Comparison of ENCODE assay signal across 20 cellular contexts in the genomic region with DNA sequence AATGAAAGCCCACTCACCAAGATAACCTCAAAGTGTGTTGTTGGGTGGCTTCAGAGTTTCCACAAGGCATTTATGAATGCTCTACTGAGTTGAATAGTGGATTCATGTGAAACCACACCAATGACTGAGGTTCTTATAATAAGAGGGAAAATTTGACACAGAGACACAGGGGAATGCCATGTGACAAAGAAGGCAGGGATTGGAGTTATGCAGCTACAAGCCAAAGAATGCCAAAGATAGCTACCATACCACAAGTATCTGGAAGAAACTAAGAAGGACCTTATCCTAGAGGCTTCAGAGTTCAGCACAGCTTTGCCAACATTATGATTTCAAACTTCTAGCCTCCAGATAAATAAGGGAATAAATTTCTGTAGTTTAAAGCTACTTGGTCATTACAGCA.
DNase-seq lines count a peak whose midpoint lies in the region; ATAC-seq and TF ChIP-seq lines count a peak whose summit lies in the region.
"Had no signal": no experiment of that assay in that cellular context is flagged by ENCODE, and none has a peak within 500 bp of the region (broad histone marks: within the 10 kb centered on the region; RNA-seq: fewer than 3 reads in every experiment).

No MANE protein-coding gene starts in this region.

- intact Hi-C loops in Right ventricle myocardium inferior (cut with DNase I), result no loop called here
- intact Hi-C loops in right cardiac atrium (cut with DNase I), result no loop called here

- H3K4me3 Mint-ChIP-seq in activated naive CD8-positive, alpha-beta T cell treated with anti-CD3 and anti-CD28 coated beads, Interleukin-2, amount 50 U/mL, for 24 hours, result no peak overlapping the region
- H3K4me3 Mint-ChIP-seq: B cell; CD4-positive, alpha-beta T cell; H9 had no signal

- ATAC-seq in Right ventricle myocardium inferior, result peak; percentile 70
- ATAC-seq in right cardiac atrium, result no peak
- no peak for ATAC-seq in HG03469 (IDR thresholded peaks at IDR 0.05; ENCODE audit: unreplicated experiment)
- ATAC-seq in activated naive CD8-positive, alpha-beta T cell treated with anti-CD3 and anti-CD28 coated beads, Interleukin-2, amount 50 U/mL, for 24 hours, result no peak

- TF ChIP-seq CTCF in choroid plexus epithelial cell (conservative IDR thresholded peaks at IDR 0.05; ENCODE audit: low read depth, low read length) (no peak), retinal pigment epithelial cell (conservative IDR thresholded peaks at IDR 0.05; ENCODE audit: low read depth, low read length) (no peak)

- H3K4me3 ChIP-seq in right cardiac atrium (ENCODE audit: low read length) (no peak overlapping the region), choroid plexus epithelial cell (ENCODE audit: low read depth, low read length) (no peak overlapping the region), retinal pigment epithelial cell (ENCODE audit: low read length) (no peak overlapping the region)
- H3K4me3 ChIP-seq: PC-9 had no signal

- H3K27ac ChIP-seq in right cardiac atrium (ENCODE audit: low read length), result no peak overlapping the region
- H3K27ac ChIP-seq: 22Rv1, PC-9 had no signal

- H3K36me3 Mint-ChIP-seq in activated naive CD8-positive, alpha-beta T cell treated with anti-CD3 and anti-CD28 coated beads, Interleukin-2, amount 50 U/mL, for 24 hours (ENCODE audit: low read depth), result no peaks in the 10 kb centered on the region

- peaks cover 4% of the 10 kb centered on the region for H3K9me3 Mint-ChIP-seq in activated naive CD8-positive, alpha-beta T cell treated with anti-CD3 and anti-CD28 coated beads, Interleukin-2, amount 50 U/mL, for 24 hours
- H3K9me3 Mint-ChIP-seq: H9 had no signal

- no peak overlapping the region for H3K27ac Mint-ChIP-seq in activated naive CD8-positive, alpha-beta T cell treated with anti-CD3 and anti-CD28 coated beads, Interleukin-2, amount 50 U/mL, for 24 hours
- H3K27ac Mint-ChIP-seq: B cell; CD4-positive, alpha-beta T cell; H9 had no signal

- H3K27me3 Mint-ChIP-seq in activated naive CD8-positive, alpha-beta T cell treated with anti-CD3 and anti-CD28 coated beads, Interleukin-2, amount 50 U/mL, for 24 hours, result no peaks in the 10 kb centered on the region
- H3K27me3 Mint-ChIP-seq: B cell; CD4-positive, alpha-beta T cell had no signal

- DNase-seq in Right ventricle myocardium inferior (ENCODE audit: missing footprints), result no peak
- no peak for DNase-seq in right cardiac atrium
- DNase-seq in choroid plexus epithelial cell (ENCODE audit: low read depth), result peak; percentile 4
- peak; percentile 40 for DNase-seq in islet precursor cell
- peak; percentile 67 for DNase-seq in retinal pigment epithelial cell (ENCODE audit: low read depth)
- DNase-seq in SW480 (ENCODE audit: low spot score), result no peak
- DNase-seq in activated naive CD8-positive, alpha-beta T cell treated with anti-CD3 and anti-CD28 coated beads, Interleukin-2, amount 50 U/mL, for 24 hours, result no peak
- DNase-seq: CD4-positive, alpha-beta T cell; DMS153; GDM1; H9; IMR-90; NCI-H1417 treated with DMSO at 0.1 percent for 48 hours; NCI-H187 treated with DMSO at 0.1 percent for 48 hours; NCI-H345; NCI-H524 treated with DMSO at 0.1 percent for 48 hours; PC-9 had no signal

- H3K9me3 ChIP-seq in right cardiac atrium (ENCODE audit: control insufficient read depth, low read length), result no peaks in the 10 kb centered on the region

- H3K4me1 Mint-ChIP-seq in activated naive CD8-positive, alpha-beta T cell treated with anti-CD3 and anti-CD28 coated beads, Interleukin-2, amount 50 U/mL, for 24 hours, result no peaks in the 10 kb centered on the region
- H3K4me1 Mint-ChIP-seq: B cell, H9 had no signal

- no peaks in the 10 kb centered on the region for H3K4me1 ChIP-seq in right cardiac atrium (ENCODE audit: control insufficient read depth, insufficient read depth, low read length)

- no peaks in the 10 kb centered on the region for H3K27me3 ChIP-seq in right cardiac atrium (ENCODE audit: control insufficient read depth, insufficient read depth)

Comparison
In these comparisons a context has a peak if more than half of its experiments do, and no peak if none do; other contexts are left out.
1. DNase-seq: peak in choroid plexus epithelial cell (single experiment), islet precursor cell (single experiment) and retinal pigment epithelial cell (single experiment); none in Right ventricle myocardium inferior (single experiment), right cardiac atrium (0 of 3), SW480 (single experiment) and activated naive CD8-positive, alpha-beta T cell treated with anti-CD3 and anti-CD28 coated beads, Interleukin-2, amount 50 U/mL, for 24 hours (single experiment).